ENCODE assay signal across 9 cellular contexts in genomic region chr13:49113526-49114286, GRCh38.
A peak's percentile ranks its signal among the peaks of the same experiment; 100 is the strongest.
DNase-seq lines count a peak whose midpoint lies in the region; ATAC-seq, FAIRE-seq and TF ChIP-seq lines count a peak whose summit lies in the region.
"Had no signal": no experiment of that assay in that cellular context is flagged by ENCODE, and none has a peak within 500 bp of the region (broad histone marks: within the 10 kb centered on the region; RNA-seq: fewer than 3 reads in every experiment).

No MANE protein-coding gene starts in this region.

- no peak overlapping the region for H4K91ac ChIP-seq in mesenchymal stem cell (ENCODE audit: low read length)

- H3K27me3 Mint-ChIP-seq in CD14-positive monocyte (ENCODE audit: low read depth in 3 of 3), result no peaks in the 10 kb centered on the region

- no peaks in the 10 kb centered on the region for H3K4me1 ChIP-seq in mesenchymal stem cell (ENCODE audit: control insufficient read depth, insufficient read depth, low read depth, low read length)

- H3K23ac ChIP-seq in mesenchymal stem cell (ENCODE audit: low read length in 2 of 2), result no peak overlapping the region

- no peak for DNase-seq in CD14-positive monocyte (ENCODE audit: low spot score)
- DNase-seq in LHCN-M2 (ENCODE audit: low read depth), result peak; percentile 67
- DNase-seq in bronchial epithelial cell (ENCODE audit: low read depth), result peak; percentile 70
- DNase-seq in mesenchymal stem cell, result peak; percentile 37
- DNase-seq in GM10266 (ENCODE audit: extremely low spot score), result no peak
- DNase-seq in DMS79 treated with DMSO at 0.1 percent for 48 hours (lab: John Stamatoyannopoulos, UW), result no peak
- no peak for DNase-seq in HTR-8/SVneo (ENCODE audit: insufficient read length, low spot score)

- no peak overlapping the region for H2BK5ac ChIP-seq in mesenchymal stem cell (ENCODE audit: low read depth, low read length, poor library complexity, severe bottlenecking)

- H2BK120ac ChIP-seq in mesenchymal stem cell (ENCODE audit: low read depth, low read length), result no peak overlapping the region

- FAIRE-seq in bronchial epithelial cell (lab: Jason Lieb, UNC) (no peak), HTR-8/SVneo (lab: Jason Lieb, UNC) (no peak)

- peak overlapping the region; percentile 51 to 77 (median 71) for H3K27ac Mint-ChIP-seq in CD14-positive monocyte

- H3K4ac ChIP-seq in mesenchymal stem cell (ENCODE audit: low read depth in 1 of 2, low read length in 2 of 2), result no peak overlapping the region

- H3K27ac ChIP-seq in mesenchymal stem cell (ENCODE audit: low read length, poor library complexity, severe bottlenecking), result peak overlapping the region; percentile 6
- H3K27ac ChIP-seq: SK-N-MC had no signal

- H3K9me3 ChIP-seq in mesenchymal stem cell (ENCODE audit: control insufficient read depth, low read length), result no peaks in the 10 kb centered on the region

- intact Hi-C loops in CD14-positive monocyte (cut with micrococcal nuclease), result no loop called here

- H2BK12ac ChIP-seq in mesenchymal stem cell (ENCODE audit: low read length in 2 of 2), result no peak overlapping the region

- H3K9me3 Mint-ChIP-seq in CD14-positive monocyte, result peaks cover 0 to 3% (median 0%) of the 10 kb centered on the region in 7 donors

- H3K9ac ChIP-seq in mesenchymal stem cell (ENCODE audit: low read length), result peak overlapping the region; percentile 81

- H3K18ac ChIP-seq in mesenchymal stem cell (ENCODE audit: low read depth in 1 of 2, low read length in 2 of 2), result no peak overlapping the region

- H3K27me3 ChIP-seq in bronchial epithelial cell (ENCODE audit: control insufficient read depth, insufficient read depth, low read length) (no peaks in the 10 kb centered on the region), mesenchymal stem cell (ENCODE audit: control insufficient read depth in 1 of 2, insufficient read depth in 1 of 2, low read length in 2 of 2) (no peaks in the 10 kb centered on the region)

- H4K8ac ChIP-seq in mesenchymal stem cell (ENCODE audit: low read length), result no peak overlapping the region

- no peak overlapping the region for H3K4me2 ChIP-seq in mesenchymal stem cell (ENCODE audit: low read length, poor library complexity, severe bottlenecking)

- no peak overlapping the region for H2AK5ac ChIP-seq in mesenchymal stem cell (ENCODE audit: low read length, severe bottlenecking)

- no peak for ATAC-seq in GM21723 (IDR thresholded peaks at IDR 0.05; ENCODE audit: unreplicated experiment)

- H3K4me1 Mint-ChIP-seq in CD14-positive monocyte, result peaks cover 26% of the 10 kb centered on the region

- H3K14ac ChIP-seq in mesenchymal stem cell (ENCODE audit: low read length in 2 of 2), result no peak overlapping the region

- WGBS in mesenchymal stem cell, result 0% methylated on average over 1 of the region's 1 CpG

- H3K4me3 Mint-ChIP-seq in CD14-positive monocyte, result peak overlapping the region in 1 of 2 donors; percentile 9

- no peak for TF ChIP-seq CTCF in CD14-positive monocyte (IDR thresholded peaks at IDR 0.05)
- no peak for TF ChIP-seq CTCF in bronchial epithelial cell (IDR thresholded peaks at IDR 0.05; ENCODE audit: insufficient read depth, low read length, severe bottlenecking)
- no peak for TF ChIP-seq CTCF in GM10266 (IDR thresholded peaks at IDR 0.05; ENCODE audit: control insufficient read depth, insufficient read depth, low read depth, missing control alignments)

- H3K4me3 ChIP-seq in bronchial epithelial cell (ENCODE audit: low read depth, low read length), result no peak overlapping the region
- peak overlapping the region in 1 of 2 experiments; percentile 9 for H3K4me3 ChIP-seq in mesenchymal stem cell (ENCODE audit: insufficient read depth in 1 of 2, low read depth in 1 of 2, low read length in 2 of 2)
- H3K4me3 ChIP-seq: SK-N-MC had no signal

- no peak overlapping the region for H2BK15ac ChIP-seq in mesenchymal stem cell (ENCODE audit: low read depth, poor library complexity, severe bottlenecking)

- peaks cover 13% of the 10 kb centered on the region for H3K79me1 ChIP-seq in mesenchymal stem cell (replicated peaks; ENCODE audit: low read length, poor library complexity, severe bottlenecking)

- H2AFZ ChIP-seq in mesenchymal stem cell (ENCODE audit: low read depth, low read length), result no peak overlapping the region

- H3K36me3 ChIP-seq in bronchial epithelial cell (ENCODE audit: control insufficient read depth, insufficient read depth, low read length) (peaks cover 3% of the 10 kb centered on the region), mesenchymal stem cell (ENCODE audit: control insufficient read depth in 1 of 2, insufficient read depth in 2 of 2, low read depth in 1 of 2, low read length in 2 of 2) (peaks cover 8 to 36% of the 10 kb centered on the region in 2 experiments)

- peaks cover 35 to 36% of the 10 kb centered on the region in 2 donors for H3K36me3 Mint-ChIP-seq in CD14-positive monocyte

Comparison
In these comparisons a context has a peak if more than half of its experiments do, and no peak if none do; other contexts are left out.
1. DNase-seq: peak in LHCN-M2 (single experiment), bronchial epithelial cell (single experiment) and mesenchymal stem cell (single experiment); none in CD14-positive monocyte (single experiment), GM10266 (single experiment), DMS79 treated with DMSO at 0.1 percent for 48 hours (single experiment) and HTR-8/SVneo (single experiment).